8 cellular contexts compared by ENCODE assay signal in the genomic region with DNA sequence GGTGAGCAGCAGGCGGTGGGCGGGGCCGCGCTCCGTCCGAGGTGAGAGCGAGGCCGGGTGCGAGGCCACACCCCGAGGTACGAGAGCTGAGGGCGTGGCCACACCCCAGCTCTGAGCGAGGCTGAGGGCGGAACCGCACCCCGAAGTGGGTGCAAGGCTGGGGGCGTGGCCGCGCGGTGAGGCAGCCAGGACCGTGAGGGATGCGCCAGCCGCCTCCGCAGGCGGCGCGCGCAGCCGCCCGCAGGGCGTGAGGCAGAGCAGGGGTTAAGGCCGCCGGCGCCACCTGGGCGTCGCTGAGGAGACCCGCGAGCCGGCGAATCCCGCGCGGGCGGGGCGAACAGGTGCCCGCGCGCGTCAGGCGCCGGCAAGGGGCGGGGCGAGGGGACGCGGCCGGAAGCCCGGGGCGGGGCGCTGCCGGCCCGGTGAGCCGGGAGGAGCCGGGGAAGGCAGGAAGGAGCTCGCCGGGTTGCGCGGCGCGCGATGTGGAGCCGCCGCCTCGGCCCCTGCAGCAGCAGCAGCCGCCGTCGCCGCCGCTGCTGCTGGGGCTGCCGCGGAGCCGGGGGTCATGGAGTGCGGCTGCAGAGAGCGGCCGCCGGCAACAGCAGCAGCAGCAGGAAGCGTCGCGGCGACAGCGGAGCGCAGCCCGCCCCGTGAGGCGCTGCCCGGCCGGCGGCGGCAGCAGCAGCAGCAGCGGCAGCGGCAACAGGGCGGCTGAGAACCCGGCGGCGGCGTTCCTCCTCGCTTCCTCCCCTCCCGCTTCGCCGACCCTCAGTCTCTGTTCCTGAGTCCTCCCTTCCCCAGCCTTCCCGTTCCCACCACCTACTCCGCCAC. TPM values are rescaled to one million over a fixed set of nuclear protein-coding genes. Genes with fewer than 3 reads are reported as not detected.
DNase-seq lines count a peak whose midpoint lies in the region; ATAC-seq lines count a peak whose summit lies in the region.

A gene with protein sequence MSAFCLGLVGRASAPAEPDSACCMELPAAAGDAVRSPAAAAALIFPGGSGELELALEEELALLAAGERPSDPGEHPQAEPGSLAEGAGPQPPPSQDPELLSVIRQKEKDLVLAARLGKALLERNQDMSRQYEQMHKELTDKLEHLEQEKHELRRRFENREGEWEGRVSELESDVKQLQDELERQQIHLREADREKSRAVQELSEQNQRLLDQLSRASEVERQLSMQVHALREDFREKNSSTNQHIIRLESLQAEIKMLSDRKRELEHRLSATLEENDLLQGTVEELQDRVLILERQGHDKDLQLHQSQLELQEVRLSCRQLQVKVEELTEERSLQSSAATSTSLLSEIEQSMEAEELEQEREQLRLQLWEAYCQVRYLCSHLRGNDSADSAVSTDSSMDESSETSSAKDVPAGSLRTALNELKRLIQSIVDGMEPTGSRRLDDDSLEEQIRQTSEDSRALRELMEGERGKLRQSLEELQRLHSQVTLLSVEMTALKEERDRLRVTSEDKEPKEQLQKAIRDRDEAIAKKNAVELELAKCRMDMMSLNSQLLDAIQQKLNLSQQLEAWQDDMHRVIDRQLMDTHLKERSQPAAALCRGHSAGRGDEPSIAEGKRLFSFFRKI (plus strand): TSS at position 449 of the 831 bp plus-strand sequence. CDS start 633 bp downstream, outside the sequence.

- H3K9me3 ChIP-seq in endocrine pancreas (ENCODE audit: control insufficient read depth, low read length), result no peaks in the 10 kb centered on the region

- H3K9ac ChIP-seq in endocrine pancreas (ENCODE audit: control insufficient read depth, insufficient read depth, low read length), result peak within 1 kb of the TSS; percentile 65

- peak; percentile 58 for DNase-seq in COLO829 (ENCODE audit: low spot score)
- peak; percentile 23 for DNase-seq in HT1080 (ENCODE audit: low read depth)
- peak; percentile 80 for DNase-seq in NOMO-1 treated with DMSO at 0.1 percent for 48 hours (lab: John Stamatoyannopoulos, UW; ENCODE audit: unreplicated experiment)
- DNase-seq in activated CD8-positive, alpha-beta memory T cell treated with anti-CD3 and anti-CD28 coated beads for 48 hours (ENCODE audit: low read depth in 2 of 3, low spot score in 2 of 3), result peak; percentile 83 to 98 (median 85)
- DNase-seq in middle frontal gyrus (ENCODE audit: extremely low spot score, low spot score), result peak; percentile 57
- peak; percentile 81 to 94 for DNase-seq in stimulated activated CD8-positive, alpha-beta memory T cell treated with anti-CD3 and anti-CD28 coated beads, Interleukin-4, amount 100 ng/mL, for 1 hour (ENCODE audit: low read depth in 2 of 2, low spot score in 1 of 2)

- no peaks in the 10 kb centered on the region for H3K36me3 ChIP-seq in endocrine pancreas (ENCODE audit: control insufficient read depth, insufficient read depth, low read length)

- no peaks in the 10 kb centered on the region for H3K27me3 ChIP-seq in endocrine pancreas (ENCODE audit: control insufficient read depth, insufficient read depth, low read length)

- peak; percentile 71 for ATAC-seq in GM21367 (IDR thresholded peaks at IDR 0.05; ENCODE audit: unreplicated experiment)

- H3K4me1 ChIP-seq in endocrine pancreas (ENCODE audit: control insufficient read depth, insufficient read depth, low read length), result peaks cover 6% of the 10 kb centered on the region

- H3K4me3 ChIP-seq in endocrine pancreas (ENCODE audit: control insufficient read depth, insufficient read depth, low read length), result peak within 1 kb of the TSS; percentile 77

RNA-seq across cellular contexts. Expression of the gene that starts here (rescaled TPM):
- total RNA-seq in HT1080 (2014; rRNA removed; shearing (Covaris generic)), result not detected in 2 replicates
- 0.06 TPM in 1 of 2 replicates, not detected in the other for polyA plus RNA-seq in HT1080 (2015; cell fraction: cytosol; rRNA removed)
- not detected in 2 replicates for polyA plus RNA-seq in HT1080 (2015; cell fraction: nucleus; rRNA removed)

Comparison
In these comparisons a context has a peak if more than half of its experiments do, and no peak if none do; other contexts are left out.
1. Peak in every context shown above with its lines: DNase-seq, ATAC-seq and H3K4me3 ChIP-seq.
2. Peak in DNase-seq in HT1080; RNA of the gene not detected or under 1 TPM.
3. DNase-seq: peak in every context shown above with its lines; median percentile 88 in stimulated activated CD8-positive, alpha-beta memory T cell treated with anti-CD3 and anti-CD28 coated beads, Interleukin-4, amount 100 ng/mL, for 1 hour; 85 in activated CD8-positive, alpha-beta memory T cell treated with anti-CD3 and anti-CD28 coated beads for 48 hours; 80 in NOMO-1 treated with DMSO at 0.1 percent for 48 hours; 58 in COLO829; 57 in middle frontal gyrus; 23 in HT1080.